8 cellular contexts compared by ENCODE assay signal in the genomic region with DNA sequence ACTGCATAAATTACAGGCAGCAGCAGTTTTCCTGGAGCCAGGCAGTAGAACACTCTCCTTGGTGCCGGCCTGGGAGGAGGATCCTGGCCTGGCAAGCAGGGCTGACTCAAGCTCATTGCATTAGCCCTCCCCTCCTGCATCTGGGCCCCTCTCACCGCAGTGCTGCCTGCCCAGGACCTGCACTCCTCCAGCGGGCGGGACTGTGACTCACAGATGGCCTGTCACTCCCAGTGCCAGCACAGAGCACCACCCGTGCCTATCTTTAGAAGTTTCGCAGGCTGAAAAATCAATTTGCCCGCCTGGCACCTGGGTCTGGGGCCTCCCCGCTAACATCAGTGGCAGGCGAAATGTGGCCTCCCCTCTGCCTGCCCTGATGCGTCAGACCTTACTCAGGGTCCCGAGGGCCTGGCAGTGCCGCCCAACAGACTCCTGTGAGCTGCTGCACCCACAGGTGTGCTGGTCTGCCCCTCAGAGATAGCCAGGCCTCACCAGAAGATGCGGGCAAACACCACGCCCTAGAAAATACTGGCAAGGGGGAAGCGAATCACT.
DNase-seq lines count a peak whose midpoint lies in the region; ATAC-seq lines count a peak whose summit lies in the region.

No MANE protein-coding gene starts in this region.

- peak overlapping the region; percentile 94 for H2BK12ac ChIP-seq in trophoblast cell (ENCODE audit: low read length)

- no peak overlapping the region for H3K4me2 ChIP-seq in trophoblast cell (ENCODE audit: low read length)

- no peaks in the 10 kb centered on the region for H3K27me3 ChIP-seq in NT2/D1 (ENCODE audit: insufficient read depth, insufficient read length)
- H3K27me3 ChIP-seq in trophoblast cell (ENCODE audit: insufficient read depth, low read length) = no peaks in the 10 kb centered on the region

- in situ Hi-C loops in G401 (cut with HindIII; ENCODE audit: low sequenced_read_pairs) = no loop called here

- H3K14ac ChIP-seq in trophoblast cell (ENCODE audit: low read length) = peak overlapping the region; percentile 86

- H3K4ac ChIP-seq in trophoblast cell (ENCODE audit: low read depth, low read length) = peak overlapping the region; percentile 72

- H3K79me2 ChIP-seq in trophoblast cell (ENCODE audit: control insufficient read depth, insufficient read depth, low read length, poor library complexity) = peaks cover 19% of the 10 kb centered on the region

- no peaks in the 10 kb centered on the region for H3K36me3 ChIP-seq in NT2/D1 (ENCODE audit: insufficient read depth, insufficient read length, low read length)
- peaks cover 0 to 2% of the 10 kb centered on the region in 2 experiments for H3K36me3 ChIP-seq in trophoblast cell (ENCODE audit: control insufficient read depth in 1 of 2, insufficient read depth in 2 of 2, low read length in 2 of 2)

- H3K4me3 ChIP-seq in NT2/D1 (ENCODE audit: insufficient read length, low read depth) = no peak overlapping the region
- no peak overlapping the region for H3K4me3 ChIP-seq in trophoblast cell (ENCODE audit: low read depth, low read length)

- H4K12ac ChIP-seq in trophoblast cell (ENCODE audit: low read depth, low read length) = peak overlapping the region; percentile 8

- peak overlapping the region; percentile 85 for H3K27ac ChIP-seq in trophoblast cell (ENCODE audit: low read depth, low read length)

- no peak overlapping the region for H3K23ac ChIP-seq in trophoblast cell (ENCODE audit: low read length)

- H2AK5ac ChIP-seq in trophoblast cell (ENCODE audit: low read length) = peak overlapping the region; percentile 92

- peak overlapping the region; percentile 94 for H3K18ac ChIP-seq in trophoblast cell (ENCODE audit: low read length)

- H3K9ac ChIP-seq in NT2/D1 (ENCODE audit: insufficient read length, low read depth) (peak overlapping the region; percentile 5), trophoblast cell (ENCODE audit: low read length) (no peak overlapping the region)

- no peak for ATAC-seq in activated naive CD4-positive, alpha-beta T cell treated with anti-CD3 and anti-CD28 coated beads, Interleukin-2, amount 50 U/mL, for 72 hours

- peak overlapping the region; percentile 92 for H2BK5ac ChIP-seq in trophoblast cell (ENCODE audit: low read depth, low read length, poor library complexity)

- peak overlapping the region; percentile 99 for H4K91ac ChIP-seq in trophoblast cell (ENCODE audit: low read depth, low read length)

- H3K9me3 ChIP-seq in NT2/D1 (ENCODE audit: insufficient read depth, low read length) = no peaks in the 10 kb centered on the region; the same call in 1 of the 2 replicates
- H3K9me3 ChIP-seq in trophoblast cell (ENCODE audit: insufficient read depth, low read depth, low read length) = no peaks in the 10 kb centered on the region

- peak; percentile 27 for DNase-seq in G401 (ENCODE audit: low spot score)
- no peak for DNase-seq in NT2/D1 (ENCODE audit: low read depth, low spot score)
- DNase-seq in fibroblast of gingiva (ENCODE audit: low read depth) = peak; percentile 81
- no peak for DNase-seq in trophoblast cell
- no peak for DNase-seq in activated naive CD4-positive, alpha-beta T cell treated with anti-CD3 and anti-CD28 coated beads, Interleukin-2, amount 50 U/mL, for 72 hours (ENCODE audit: low spot score in 2 of 2)
- DNase-seq in activated CD8-positive, alpha-beta memory T cell treated with anti-CD3 and anti-CD28 coated beads, Interleukin-2, amount 50 U/mL, for 4 hours = no peak
- no peak for DNase-seq in SIG-M5 (lab: John Stamatoyannopoulos, UW)
- DNase-seq in stimulated activated naive CD4-positive, alpha-beta T cell treated with Interleukin-2 at 50 U/mL for 16 hours (lab: John Stamatoyannopoulos, UW) = no peak

- peak overlapping the region; percentile 61 for H2AFZ ChIP-seq in trophoblast cell (ENCODE audit: insufficient read depth, low read length, poor library complexity)

- H3K9me3 Mint-ChIP-seq in activated naive CD4-positive, alpha-beta T cell treated with anti-CD3 and anti-CD28 coated beads, Interleukin-2, amount 50 U/mL, for 72 hours = no peaks in the 10 kb centered on the region

- peak overlapping the region; percentile 79 for H4K8ac ChIP-seq in trophoblast cell (ENCODE audit: low read depth, low read length)

- peaks cover 48% of the 10 kb centered on the region for H3K79me1 ChIP-seq in trophoblast cell (ENCODE audit: low read length)

- peaks cover 8% of the 10 kb centered on the region for H3K4me1 ChIP-seq in NT2/D1 (ENCODE audit: insufficient read depth, insufficient read length)
- peaks cover 42 to 57% of the 10 kb centered on the region in 2 experiments for H3K4me1 ChIP-seq in trophoblast cell (ENCODE audit: control insufficient read depth in 1 of 2, insufficient read depth in 2 of 2, low read length in 2 of 2)

- no peaks in the 10 kb centered on the region for H3K36me3 Mint-ChIP-seq in activated naive CD4-positive, alpha-beta T cell treated with anti-CD3 and anti-CD28 coated beads, Interleukin-2, amount 50 U/mL, for 72 hours

- no CpG with 5 or more reads among the region's 15 CpGs for WGBS in trophoblast cell (ENCODE audit: extremely low coverage, insufficient coverage, insufficient read length)

- H3K27ac Mint-ChIP-seq in activated naive CD4-positive, alpha-beta T cell treated with anti-CD3 and anti-CD28 coated beads, Interleukin-2, amount 50 U/mL, for 72 hours = no peak overlapping the region

- H2BK120ac ChIP-seq in trophoblast cell (ENCODE audit: insufficient read depth, low read length, poor library complexity) = peak overlapping the region; percentile 96

Comparison
In these comparisons a context has a peak if more than half of its experiments do, and no peak if none do; other contexts are left out.
1. DNase-seq: peak in G401 (single experiment) and fibroblast of gingiva (single experiment); none in NT2/D1 (single experiment), trophoblast cell (0 of 2), activated naive CD4-positive, alpha-beta T cell treated with anti-CD3 and anti-CD28 coated beads, Interleukin-2, amount 50 U/mL, for 72 hours (0 of 2), activated CD8-positive, alpha-beta memory T cell treated with anti-CD3 and anti-CD28 coated beads, Interleukin-2, amount 50 U/mL, for 4 hours (single experiment), SIG-M5 (single experiment) and stimulated activated naive CD4-positive, alpha-beta T cell treated with Interleukin-2 at 50 U/mL for 16 hours (single experiment).